In genomic region chr4:3521621-3522325, GRCh38 we compare ENCODE assay signal across 15 cellular contexts. TPM values are rescaled to one million over a fixed set of nuclear protein-coding genes. Genes with fewer than 3 reads are reported as not detected.
DNase-seq lines count a peak whose midpoint lies in the region; ATAC-seq and TF ChIP-seq lines count a peak whose summit lies in the region.
"Had no signal": no experiment of that assay in that cellular context is flagged by ENCODE, and none has a peak within 500 bp of the region (broad histone marks: within the 10 kb centered on the region; RNA-seq: fewer than 3 reads in every experiment).

No MANE protein-coding gene starts in this region.

- no peak overlapping the region for H3K4me3 ChIP-seq in left lung
- H3K4me3 ChIP-seq in sigmoid colon: no peak overlapping the region

- TF ChIP-seq EP300 in sigmoid colon (IDR thresholded peaks at IDR 0.05): no peak

- ATAC-seq in central memory CD8-positive, alpha-beta T cell (replicated peaks; ENCODE audit: extremely low read depth, poor library complexity, severe bottlenecking): peak; percentile 16
- no peak for ATAC-seq in left lung
- no peak for ATAC-seq in HG03045 (IDR thresholded peaks at IDR 0.05; ENCODE audit: unreplicated experiment)
- ATAC-seq in GM19351 (IDR thresholded peaks at IDR 0.05; ENCODE audit: unreplicated experiment): no peak
- ATAC-seq: Panc1, Right ventricle myocardium inferior had no signal

- H3K4me3 Mint-ChIP-seq in central memory CD8-positive, alpha-beta T cell: no peak overlapping the region

- no peaks in the 10 kb centered on the region for H3K27me3 Mint-ChIP-seq in central memory CD8-positive, alpha-beta T cell

- H3K27ac Mint-ChIP-seq in central memory CD8-positive, alpha-beta T cell (ENCODE audit: low read depth): peak overlapping the region; percentile 32

- intact Hi-C loops in left lung (cut with DNase I): no loop called here
- intact Hi-C loops in sigmoid colon (cut with DNase I): no loop called here

- WGBS in sigmoid colon, 2 donors: 95 to 96% methylated on average over 16 of the region's 16 CpGs

- no peak overlapping the region for H3K27ac ChIP-seq in left lung
- H3K27ac ChIP-seq in sigmoid colon: no peak overlapping the region

- H3K4me1 ChIP-seq in left lung: no peaks in the 10 kb centered on the region
- H3K4me1 ChIP-seq in sigmoid colon: no peaks in the 10 kb centered on the region

- H3K36me3 ChIP-seq in left lung (peaks cover 0 to 100% of the 10 kb centered on the region in 2 donors), sigmoid colon (peaks cover 36 to 85% (median 62%) of the 10 kb centered on the region in 4 donors)

- in situ Hi-C loops in G401 (cut with HindIII; ENCODE audit: low sequenced_read_pairs): no loop called here

- TF ChIP-seq CTCF in left lung (IDR thresholded peaks at IDR 0.05) (no peak), sigmoid colon (IDR thresholded peaks at IDR 0.05) (no peak)

- H3K36me3 Mint-ChIP-seq in central memory CD8-positive, alpha-beta T cell (ENCODE audit: insufficient read depth): peaks cover 43% of the 10 kb centered on the region

- no peak for TF ChIP-seq POLR2A in sigmoid colon (IDR thresholded peaks at IDR 0.05)

- peak; percentile 81 for DNase-seq in G401 (ENCODE audit: low spot score)
- DNase-seq in central memory CD8-positive, alpha-beta T cell (ENCODE audit: low spot score in 2 of 2): no peak
- DNase-seq in left lung: peak; percentile 19 to 59
- DNase-seq in sigmoid colon: peak; percentile 39
- no peak for DNase-seq in AG20443 (ENCODE audit: low spot score)
- DNase-seq: H7, KG1, NCI-H1092, NCI-H1694 treated with DMSO at 0.1 percent for 48 hours, NCI-H2171 treated with DMSO at 0.1 percent for 48 hours, NCI-H82 had no signal

- H3K9me3 ChIP-seq in left lung (no peaks in the 10 kb centered on the region), sigmoid colon (no peaks in the 10 kb centered on the region)

- peaks cover 4% of the 10 kb centered on the region for H3K4me1 Mint-ChIP-seq in central memory CD8-positive, alpha-beta T cell

- H3K27me3 ChIP-seq in left lung (no peaks in the 10 kb centered on the region), sigmoid colon (no peaks in the 10 kb centered on the region)

- H3K9me3 Mint-ChIP-seq in central memory CD8-positive, alpha-beta T cell: no peaks in the 10 kb centered on the region

RNA-seq across cellular contexts. Expression of gene LRPAP1, which starts 10.4 kb away (rescaled TPM):
- 105 and 131 TPM in 2 replicates for total RNA-seq in G401 (2014; rRNA removed; shearing (Covaris generic))
- total RNA-seq in left lung: 100 to 1,000 TPM; 192 to 218 TPM
- total RNA-seq in sigmoid colon: 100 to 1,000 TPM in 2 of 4 donors, 10 to 100 TPM in 2; 85.3 to 127 (median 99.6) TPM
- polyA plus RNA-seq in sigmoid colon: 100 to 1,000 TPM in 1 of 3 donors, 10 to 100 TPM in 2; 25.2 to 123 (median 44.2) TPM

RNA-seq across cellular contexts. Expression of gene DOK7, which starts 58.7 kb away (rescaled TPM):
- total RNA-seq in G401 (2014; rRNA removed; shearing (Covaris generic)): 2.8 TPM in 1 of 2 replicates, not detected in the other
- total RNA-seq in left lung (1 to 10 TPM; 1.6 to 6.3 TPM), sigmoid colon (1 to 10 TPM in 1 of 4 donors, not detected in 3; 1.9 TPM)
- 1 to 10 TPM in 1 of 3 donors, under 1 TPM in 1, not detected in 1; 0.85 to 1.2 TPM for polyA plus RNA-seq in sigmoid colon

Comparison
In these comparisons a context has a peak if more than half of its experiments do, and no peak if none do; other contexts are left out.
1. DNase-seq: peak in G401 (single experiment), left lung (2 of 2) and sigmoid colon (single experiment); none in central memory CD8-positive, alpha-beta T cell (0 of 2) and AG20443 (single experiment).